23 cellular contexts compared by ENCODE assay signal in genomic region chr1:95438213-95438948, GRCh38.
"Had no signal": no experiment of that assay in that cellular context is flagged by ENCODE, and none has a peak within 500 bp of the region (broad histone marks: within the 10 kb centered on the region; RNA-seq: fewer than 3 reads in every experiment).

No MANE protein-coding gene starts in this region.

- H3K27ac Mint-ChIP-seq: activated naive CD8-positive, alpha-beta T cell; activated T-cell treated with anti-CD3 and anti-CD28 coated beads, Interleukin-2, amount 50 U/mL, for 24 hours; activated T-helper 2 cell treated with anti-CD3 and anti-CD28 coated beads, Interferon-gamma antibody, Interleukin-2, Interleukin-4, amounts not matched to agents 10 μg/mL and 5 μg/mL and 100 μg/mL, durations not matched to agents 14 hours and 24 hours and 36 hours; memory B cell; nephron; stimulated activated naive B cell treated with anti-CD40 and anti-IgM and Interleukin-4, amounts not matched to agents 10 μg/mL and 1 μg/mL and 100 μg/mL, for 72 hours had no signal

- H3K27me3 Mint-ChIP-seq: activated naive CD8-positive, alpha-beta T cell; activated T-cell treated with anti-CD3 and anti-CD28 coated beads, Interleukin-2, amount 50 U/mL, for 24 hours; memory B cell; stimulated activated naive B cell treated with anti-CD40 and anti-IgM and Interleukin-4, amounts not matched to agents 10 μg/mL and 1 μg/mL and 100 μg/mL, for 72 hours had no signal

- H3K4me1 Mint-ChIP-seq: memory B cell, nephron had no signal

- DNase-seq: activated CD8-positive, alpha-beta memory T cell treated with anti-CD3 and anti-CD28 coated beads for 24 hours; activated CD8-positive, alpha-beta memory T cell treated with anti-CD3 and anti-CD28 coated beads, Interleukin-2, amount 50 U/mL, for 4 hours; activated naive CD4-positive, alpha-beta T cell; activated T-cell treated with anti-CD3 and anti-CD28 coated beads, Interleukin-2, amount 50 U/mL, for 24 hours; adrenal gland; brain microvascular endothelial cell; central memory CD4-positive, alpha-beta T cell; dermis blood vessel endothelial cell; effector CD8-positive, alpha-beta T cell; erythroblast; foreskin keratinocyte; nucleus accumbens; stimulated activated CD4-positive, alpha-beta T cell treated with anti-CD3 and anti-CD28 coated beads, Interleukin-15, amount 100 ng/mL, for 24 hours; stimulated activated CD8-positive, alpha-beta memory T cell treated with anti-CD3 and anti-CD28 coated beads, Interleukin-4, amount 100 ng/mL, for 48 hours; stimulated activated naive B cell treated with anti-CD40 and anti-IgM and Interleukin-4, amounts not matched to agents 10 μg/mL and 1 μg/mL and 100 μg/mL, for 72 hours; testis; trophoblast cell; uterus had no signal

- ATAC-seq: foreskin keratinocyte; sciatic nerve; stimulated activated naive B cell treated with anti-CD40 and anti-IgM and Interleukin-4, amounts not matched to agents 10 μg/mL and 1 μg/mL and 100 μg/mL, for 72 hours had no signal

- H3K36me3 Mint-ChIP-seq: activated naive CD8-positive, alpha-beta T cell; memory B cell; stimulated activated naive B cell treated with anti-CD40 and anti-IgM and Interleukin-4, amounts not matched to agents 10 μg/mL and 1 μg/mL and 100 μg/mL, for 72 hours had no signal

- H3K9me3 Mint-ChIP-seq: activated T-helper 2 cell treated with anti-CD3 and anti-CD28 coated beads, Interferon-gamma antibody, Interleukin-2, Interleukin-4, amounts not matched to agents 10 μg/mL and 5 μg/mL and 100 μg/mL, durations not matched to agents 14 hours and 24 hours and 36 hours; memory B cell; nephron had no signal

- H3K4me3 Mint-ChIP-seq: activated naive CD8-positive, alpha-beta T cell; activated T-cell treated with anti-CD3 and anti-CD28 coated beads, Interleukin-2, amount 50 U/mL, for 24 hours; memory B cell; nephron; stimulated activated naive B cell treated with anti-CD40 and anti-IgM and Interleukin-4, amounts not matched to agents 10 μg/mL and 1 μg/mL and 100 μg/mL, for 72 hours had no signal
